ENCODE assay signal across 2 cellular contexts in the genomic region with DNA sequence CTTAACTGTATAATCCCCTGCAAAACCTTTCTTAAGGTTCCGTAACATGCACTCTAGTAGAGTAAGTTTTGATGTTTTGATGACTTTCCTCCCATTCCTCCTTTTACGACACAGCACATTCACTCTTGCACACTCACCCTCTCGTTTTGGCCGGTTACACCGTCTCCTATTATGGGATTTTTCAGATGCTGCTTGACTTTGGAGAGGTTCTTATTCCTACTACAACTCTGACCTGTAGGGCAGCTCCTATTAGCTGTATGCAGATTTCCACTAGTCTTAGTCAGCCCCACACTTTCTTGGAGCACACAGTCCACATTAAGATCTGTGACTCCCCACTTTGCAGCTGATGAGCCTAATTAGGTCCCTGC.
TF ChIP-seq lines count a peak whose summit lies in the region.

No MANE protein-coding gene starts in this region.

TF ChIP-seq in HCT116, 20 proteins besides CTCF, POLR2A, EP300 and RAD21 (continued from another document):
- TF ChIP-seq, protein P1, sequence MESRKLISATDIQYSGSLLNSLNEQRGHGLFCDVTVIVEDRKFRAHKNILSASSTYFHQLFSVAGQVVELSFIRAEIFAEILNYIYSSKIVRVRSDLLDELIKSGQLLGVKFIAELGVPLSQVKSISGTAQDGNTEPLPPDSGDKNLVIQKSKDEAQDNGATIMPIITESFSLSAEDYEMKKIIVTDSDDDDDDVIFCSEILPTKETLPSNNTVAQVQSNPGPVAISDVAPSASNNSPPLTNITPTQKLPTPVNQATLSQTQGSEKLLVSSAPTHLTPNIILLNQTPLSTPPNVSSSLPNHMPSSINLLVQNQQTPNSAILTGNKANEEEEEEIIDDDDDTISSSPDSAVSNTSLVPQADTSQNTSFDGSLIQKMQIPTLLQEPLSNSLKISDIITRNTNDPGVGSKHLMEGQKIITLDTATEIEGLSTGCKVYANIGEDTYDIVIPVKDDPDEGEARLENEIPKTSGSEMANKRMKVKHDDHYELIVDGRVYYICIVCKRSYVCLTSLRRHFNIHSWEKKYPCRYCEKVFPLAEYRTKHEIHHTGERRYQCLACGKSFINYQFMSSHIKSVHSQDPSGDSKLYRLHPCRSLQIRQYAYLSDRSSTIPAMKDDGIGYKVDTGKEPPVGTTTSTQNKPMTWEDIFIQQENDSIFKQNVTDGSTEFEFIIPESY (IDR thresholded peaks at IDR 0.05; ENCODE audit: extremely low read depth, insufficient replicate concordance, low read length), result no peak
- TF ChIP-seq ZNF274 (IDR thresholded peaks at IDR 0.05; ENCODE audit: low read depth, low read length) (no peak), EGR1 (IDR thresholded peaks at IDR 0.05; ENCODE audit: low read depth) (no peak), TCF7L2 (IDR thresholded peaks at IDR 0.05; ENCODE audit: borderline replicate concordance, extremely low read depth, insufficient read depth, insufficient read length) (no peak), FOSL1 (IDR thresholded peaks at IDR 0.05; ENCODE audit: low read depth) (no peak), SIN3A (IDR thresholded peaks at IDR 0.05; ENCODE audit: low read depth) (no peak), SP1 (IDR thresholded peaks at IDR 0.05; ENCODE audit: low read depth) (no peak), EZH2 (IDR thresholded peaks at IDR 0.05) (no peak), YY1 (IDR thresholded peaks at IDR 0.05; ENCODE audit: extremely low read depth, insufficient replicate concordance, low read depth, low read length) (no peak)
- TF ChIP-seq, protein P2, sequence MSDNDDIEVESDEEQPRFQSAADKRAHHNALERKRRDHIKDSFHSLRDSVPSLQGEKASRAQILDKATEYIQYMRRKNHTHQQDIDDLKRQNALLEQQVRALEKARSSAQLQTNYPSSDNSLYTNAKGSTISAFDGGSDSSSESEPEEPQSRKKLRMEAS (IDR thresholded peaks at IDR 0.05), result no peak
- TF ChIP-seq, protein P3, sequence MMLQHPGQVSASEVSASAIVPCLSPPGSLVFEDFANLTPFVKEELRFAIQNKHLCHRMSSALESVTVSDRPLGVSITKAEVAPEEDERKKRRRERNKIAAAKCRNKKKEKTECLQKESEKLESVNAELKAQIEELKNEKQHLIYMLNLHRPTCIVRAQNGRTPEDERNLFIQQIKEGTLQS (IDR thresholded peaks at IDR 0.05), result no peak

TF ChIP-seq in K562, 482 proteins besides CTCF, POLR2A, EP300 and RAD21 (continued from another document):
- TF ChIP-seq, protein P4, sequence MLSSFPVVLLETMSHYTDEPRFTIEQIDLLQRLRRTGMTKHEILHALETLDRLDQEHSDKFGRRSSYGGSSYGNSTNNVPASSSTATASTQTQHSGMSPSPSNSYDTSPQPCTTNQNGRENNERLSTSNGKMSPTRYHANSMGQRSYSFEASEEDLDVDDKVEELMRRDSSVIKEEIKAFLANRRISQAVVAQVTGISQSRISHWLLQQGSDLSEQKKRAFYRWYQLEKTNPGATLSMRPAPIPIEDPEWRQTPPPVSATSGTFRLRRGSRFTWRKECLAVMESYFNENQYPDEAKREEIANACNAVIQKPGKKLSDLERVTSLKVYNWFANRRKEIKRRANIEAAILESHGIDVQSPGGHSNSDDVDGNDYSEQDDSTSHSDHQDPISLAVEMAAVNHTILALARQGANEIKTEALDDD (IDR thresholded peaks at IDR 0.05), result no peak
- TF ChIP-seq ASH1L (IDR thresholded peaks at IDR 0.05; ENCODE audit: borderline replicate concordance, low read depth, partially characterized antibody) (no peak), MBD2 (IDR thresholded peaks at IDR 0.05; ENCODE audit: borderline replicate concordance, low read depth) (no peak), RBM15 (IDR thresholded peaks at IDR 0.05; ENCODE audit: insufficient read depth, low read length) (no peak), SRSF9 (IDR thresholded peaks at IDR 0.05; ENCODE audit: borderline replicate concordance, low read depth, low read length) (no peak)
TF ChIP-seq in K562: peak in this region for 0.
